Comparison of ENCODE assay signal across 8 cellular contexts in genomic region chr22:37229012-37229804, GRCh38. TPM values are rescaled to one million over a fixed set of nuclear protein-coding genes. Genes with fewer than 3 reads are reported as not detected.
DNase-seq lines count a peak whose midpoint lies in the region; TF ChIP-seq lines count a peak whose summit lies in the region.

No MANE protein-coding gene starts in this region.

- no peaks in the 10 kb centered on the region for H3K4me1 ChIP-seq in HEK293 (ENCODE audit: control insufficient read depth, insufficient read depth, low read length)
- no peaks in the 10 kb centered on the region for H3K4me1 ChIP-seq in ovary (ENCODE audit: insufficient read depth)

- H3K27ac ChIP-seq in HEK293 (ENCODE audit: extremely low read depth, low read depth, low read length) (no peak overlapping the region), ovary (no peak overlapping the region)

- TF ChIP-seq CTCF in HEK293 (tag by site-specific recombination; IDR thresholded peaks at IDR 0.05) (no peak), kidney epithelial cell (IDR thresholded peaks at IDR 0.05; ENCODE audit: insufficient read depth, low read length, poor library complexity, severe bottlenecking) (no peak), ovary (IDR thresholded peaks at IDR 0.05) (no peak)

- peak; percentile 82 for DNase-seq in ACHN
- DNase-seq in activated CD8-positive, alpha-beta memory T cell treated with anti-CD3 and anti-CD28 coated beads, Interleukin-2, amount 50 U/mL, for 48 hours = peak; percentile 78
- peak; percentile 60 for DNase-seq in kidney epithelial cell (ENCODE audit: low read depth)
- no peak for DNase-seq in SHP77 (lab: John Stamatoyannopoulos, UW)
- DNase-seq in ovary = no peak
- no peak for DNase-seq in cerebellar cortex (ENCODE audit: low spot score)
- no peak for DNase-seq in SKM-1 treated with dmso at 0.1 percent for 144 hours (lab: John Stamatoyannopoulos, UW; ENCODE audit: unreplicated experiment)

- no peak for TF ChIP-seq EP300 in ovary (IDR thresholded peaks at IDR 0.05)

- 71 to 79% (median 72%) methylated on average over 7 of the region's 7 CpGs for WGBS in ovary, 3 donors

- CTCF ChIA-PET in HEK293 (lab: Yijun Ruan, JAX) = interaction anchor here (0.7 to 4.3 kb wide), 10 partner anchors 8 to 87 kb away, joined by 3 to 28 read pairs (median 4); no protein-coding TSS in a partner anchor

- intact Hi-C loops in ovary (cut with DNase I) = no loop called here

- H3K9me3 ChIP-seq in HEK293 (ENCODE audit: control insufficient read depth, insufficient read depth, low read depth, low read length) = no peaks in the 10 kb centered on the region
- no peaks in the 10 kb centered on the region for H3K9me3 ChIP-seq in ovary

- H3K36me3 ChIP-seq in HEK293 (ENCODE audit: control insufficient read depth in 2 of 2, insufficient read depth in 1 of 2, low read length in 2 of 2) = no peaks in the 10 kb centered on the region
- H3K36me3 ChIP-seq in kidney epithelial cell (ENCODE audit: control insufficient read depth, insufficient read depth, low read length) = no peaks in the 10 kb centered on the region
- H3K36me3 ChIP-seq in ovary = no peaks in the 10 kb centered on the region

- no peak overlapping the region for H3K4me3 ChIP-seq in HEK293 (ENCODE audit: low read depth, low read length)
- H3K4me3 ChIP-seq in kidney epithelial cell (ENCODE audit: low read depth, low read length) = no peak overlapping the region
- H3K4me3 ChIP-seq in ovary = no peak overlapping the region

- no peak for TF ChIP-seq POLR2A in ovary (IDR thresholded peaks at IDR 0.05)

- H3K27me3 ChIP-seq in kidney epithelial cell (ENCODE audit: control insufficient read depth, insufficient read depth, low read length) (no peaks in the 10 kb centered on the region), ovary (no peaks in the 10 kb centered on the region)

- POLR2A ChIA-PET in HEK293 (lab: Yijun Ruan, JAX) = interaction anchor here (0.8 kb wide), 1 partner anchor 31 kb away, joined by 3 read pairs; no protein-coding TSS in a partner anchor

- in situ Hi-C loops in ACHN (cut with HindIII; ENCODE audit: low pct_ligation_motif_present, low pct_unique_long_range_greater_than_20kb, low sequenced_read_pairs) = no loop called here

TF ChIP-seq in HEK293, 187 proteins besides CTCF, POLR2A, EP300 and RAD21:
- TF ChIP-seq ZSCAN16 (tag by site-specific recombination; IDR thresholded peaks at IDR 0.05) = peak; percentile 68; the same call in 1 of the 2 replicates
- no peak for TF ChIP-seq ZNF175 (tag by site-specific recombination; IDR thresholded peaks at IDR 0.05)
- TF ChIP-seq PATZ1 (tag by site-specific recombination; IDR thresholded peaks at IDR 0.05) = 0 out of 2 replicates have a peak, but pooled peaks have one; percentile 39
- TF ChIP-seq ZFHX2 (tag by site-specific recombination; conservative IDR thresholded peaks at IDR 0.05) = peak; percentile 43; the same call in 1 of the 2 replicates

RNA-seq across cellular contexts. Expression of gene RAC2, which starts 14.9 kb away (rescaled TPM):
- total RNA-seq in kidney epithelial cell (24.0 and 26.6 TPM in 2 replicates), ovary (10 to 100 TPM in 2 of 7 donors, 1 to 10 TPM in 5; 2.3 to 18.4 (median 6.0) TPM)
- polyA plus RNA-seq in ovary = 10 to 100 TPM in 1 of 2 donors, 1 to 10 TPM in 1; 3.9 to 11.0 TPM

RNA-seq across cellular contexts. Expression of gene SSTR3, which starts 16.9 kb away (rescaled TPM):
- total RNA-seq in kidney epithelial cell = not detected in 2 replicates
- total RNA-seq in ovary = 1 to 10 TPM; 1.7 to 9.2 (median 5.0) TPM
- polyA plus RNA-seq in ovary = 1 to 10 TPM; 1.6 to 2.2 TPM

RNA-seq across cellular contexts. Expression of gene C1QTNF6, which starts 41.2 kb away (rescaled TPM):
- total RNA-seq in kidney epithelial cell (5.1 and 5.5 TPM in 2 replicates), ovary (1 to 10 TPM; 4.0 to 7.7 (median 4.9) TPM)
- 1 to 10 TPM; 6.7 to 8.5 TPM for polyA plus RNA-seq in ovary

RNA-seq across cellular contexts. Expression of gene CYTH4, which starts 53.1 kb away (rescaled TPM):
- not detected in 2 replicates for total RNA-seq in kidney epithelial cell
- 10 to 100 TPM in 2 of 7 donors, 1 to 10 TPM in 5; 2.4 to 14.5 (median 6.2) TPM for total RNA-seq in ovary
- 1 to 10 TPM; 2.6 to 9.1 TPM for polyA plus RNA-seq in ovary

Comparison
In these comparisons a context has a peak if more than half of its experiments do, and no peak if none do; other contexts are left out.
1. DNase-seq: peak in ACHN (single experiment), activated CD8-positive, alpha-beta memory T cell treated with anti-CD3 and anti-CD28 coated beads, Interleukin-2, amount 50 U/mL, for 48 hours (single experiment) and kidney epithelial cell (single experiment); none in SHP77 (0 of 2), ovary (0 of 5), cerebellar cortex (single experiment) and SKM-1 treated with dmso at 0.1 percent for 144 hours (single experiment).